In genomic region chr1:176118985-176119384, GRCh38 we compare ENCODE assay signal across 23 cellular contexts.
"Had no signal": no experiment of that assay in that cellular context is flagged by ENCODE, and none has a peak within 500 bp of the region (broad histone marks: within the 10 kb centered on the region; RNA-seq: fewer than 3 reads in every experiment).

No MANE protein-coding gene starts in this region.

- H3K9me3 Mint-ChIP-seq: effector memory CD8-positive, alpha-beta T cell; natural killer cell treated with Interleukin-12 subunit alpha and Interleukin-12 subunit beta and Interleukin-15 and Interleukin-18, amount 100 ng/mL, for 72 hours had no signal

- H3K4me1 ChIP-seq: esophagus squamous epithelium, foreskin keratinocyte, spleen, thyroid gland had no signal

- H3K4me3 ChIP-seq: esophagus squamous epithelium, lung, spleen, thyroid gland had no signal

- H3K4me1 Mint-ChIP-seq: mesothelial cell of epicardium had no signal

- H3K27me3 ChIP-seq: esophagus squamous epithelium, foreskin keratinocyte, spleen, thyroid gland had no signal

- H3K27me3 Mint-ChIP-seq: effector memory CD8-positive, alpha-beta T cell; natural killer cell treated with Interleukin-12 subunit alpha and Interleukin-12 subunit beta and Interleukin-15 and Interleukin-18, amount 100 ng/mL, for 72 hours had no signal

- ATAC-seq: natural killer cell treated with Interleukin-12 subunit alpha and Interleukin-12 subunit beta and Interleukin-15 and Interleukin-18, amount 100 ng/mL, for 72 hours; sciatic nerve had no signal

- H3K9me3 ChIP-seq: thyroid gland had no signal

- H3K27ac Mint-ChIP-seq: effector memory CD8-positive, alpha-beta T cell; mesothelial cell of epicardium; natural killer cell treated with Interleukin-12 subunit alpha and Interleukin-12 subunit beta and Interleukin-15 and Interleukin-18, amount 100 ng/mL, for 72 hours; T-helper 1 cell treated with Interleukin-12 subunit alpha and Interleukin-12 subunit beta and Interleukin-4 antibody, amounts not matched to agents 30 μg/mL and 1 μg/mL, for 36 hours had no signal

- DNase-seq: activated CD4-positive, alpha-beta T cell treated with anti-CD3 and anti-CD28 coated beads, Interleukin-2, amount 50 U/mL, for 1 hour; activated CD4-positive, CD25-positive, alpha-beta regulatory T cell treated with anti-CD3 and anti-CD28 coated beads, Interleukin-2, amount 50 U/mL, for 72 hours; activated CD8-positive, alpha-beta memory T cell treated with anti-CD3 and anti-CD28 coated beads for 24 hours; activated CD8-positive, alpha-beta memory T cell treated with anti-CD3 and anti-CD28 coated beads, Interleukin-2, amount 50 U/mL, for 48 hours; activated effector memory CD4-positive, alpha-beta T cell treated with Interleukin-2 at 50 U/mL for 16 hours; activated naive CD4-positive, alpha-beta T cell treated with anti-CD3 and anti-CD28 coated beads, Interleukin-2, amount 50 U/mL, for 16 hours; activated T-cell treated with anti-CD3 and anti-CD28 coated beads, Interleukin-2, amount 50 U/mL, for 48 hours; cerebellar nuclear complex; effector memory CD8-positive, alpha-beta T cell; esophagus squamous epithelium; glutamatergic neuron; hippocampal formation; kidney; spleen; stimulated activated naive CD4-positive, alpha-beta T cell; thyroid gland had no signal

- H3K27ac ChIP-seq: esophagus squamous epithelium, foreskin keratinocyte, spleen, thyroid gland, VCaP had no signal

- H3K4me3 Mint-ChIP-seq: effector memory CD8-positive, alpha-beta T cell; mesothelial cell of epicardium; natural killer cell treated with Interleukin-12 subunit alpha and Interleukin-12 subunit beta and Interleukin-15 and Interleukin-18, amount 100 ng/mL, for 72 hours; T-helper 1 cell treated with Interleukin-12 subunit alpha and Interleukin-12 subunit beta and Interleukin-4 antibody, amounts not matched to agents 30 μg/mL and 1 μg/mL, for 36 hours had no signal
